In the genomic region with DNA sequence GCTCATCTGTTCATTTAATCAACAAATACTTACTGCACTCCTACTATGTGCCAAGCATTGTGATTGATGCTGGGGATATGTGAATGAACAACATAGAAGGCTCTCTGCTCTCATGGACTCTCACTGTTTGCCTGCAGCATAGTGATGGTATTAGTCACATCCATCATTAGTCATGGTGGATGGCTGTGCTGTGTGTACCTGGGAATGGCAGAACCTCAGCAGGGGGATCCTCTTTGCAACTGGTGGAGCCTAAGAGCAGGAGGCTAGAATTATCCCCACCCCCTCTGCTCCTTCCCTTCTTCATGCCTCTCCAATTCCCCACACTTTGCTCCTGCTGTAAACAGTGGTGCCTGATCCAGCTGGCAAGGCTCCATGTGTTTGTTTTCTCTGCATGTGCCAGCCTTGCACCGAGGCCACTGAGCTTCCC, we compare ENCODE assay signal across 7 cellular contexts.
DNase-seq lines count a peak whose midpoint lies in the region; ATAC-seq lines count a peak whose summit lies in the region.

No MANE protein-coding gene starts in this region.

- peak; percentile 91 for DNase-seq in HPDE6-E6E7 (ENCODE audit: extremely low spot score)
- peak; percentile 9 for DNase-seq in NCI-H774 (lab: John Stamatoyannopoulos, UW)
- peak; percentile 17 for DNase-seq in fibroblast of gingiva (ENCODE audit: low read depth)
- DNase-seq in stimulated activated naive CD8-positive, alpha-beta T cell treated with anti-CD3 and anti-CD28 coated beads, Interleukin-15, Interleukin-2, amounts not matched to agents 100 U/mL and 50 U/mL, for 24 hours: no peak
- DNase-seq in NCI-H2227 (lab: John Stamatoyannopoulos, UW; ENCODE audit: unreplicated experiment): no peak

- ATAC-seq in stimulated activated naive CD8-positive, alpha-beta T cell treated with anti-CD3 and anti-CD28 coated beads, Interleukin-15, Interleukin-2, amounts not matched to agents 100 U/mL and 50 U/mL, for 24 hours: peak; percentile 75
- ATAC-seq in HG03159 (IDR thresholded peaks at IDR 0.05; ENCODE audit: unreplicated experiment) (no peak), HG03520 (IDR thresholded peaks at IDR 0.05; ENCODE audit: unreplicated experiment) (no peak)

Comparison
In these comparisons a context has a peak if more than half of its experiments do, and no peak if none do; other contexts are left out.
1. DNase-seq: peak in HPDE6-E6E7 (single experiment), NCI-H774 (single experiment) and fibroblast of gingiva (single experiment); none in stimulated activated naive CD8-positive, alpha-beta T cell treated with anti-CD3 and anti-CD28 coated beads, Interleukin-15, Interleukin-2, amounts not matched to agents 100 U/mL and 50 U/mL, for 24 hours (single experiment) and NCI-H2227 (single experiment).